ENCODE assay signal across 30 cellular contexts in genomic region chr3:147372525-147373027, GRCh38. TPM values are rescaled to one million over a fixed set of nuclear protein-coding genes. Genes with fewer than 3 reads are reported as not detected.
"Had no signal": no experiment of that assay in that cellular context is flagged by ENCODE, and none has a peak within 500 bp of the region (broad histone marks: within the 10 kb centered on the region; RNA-seq: fewer than 3 reads in every experiment).

No MANE protein-coding gene starts in this region.

- DNase-seq: cerebellar nuclear complex; cortex of kidney; effector memory CD8-positive, alpha-beta T cell; esophagus squamous epithelium; foreskin melanocyte; glutamatergic neuron; heart right ventricle; hippocampal formation; immature natural killer cell; left ventricle myocardium superior; lower lobe of right lung; natural killer cell; sigmoid colon; stimulated activated CD4-positive, alpha-beta T cell treated with anti-CD3 and anti-CD28 coated beads, Interleukin-2, amount 100 ng/mL, for 24 hours; stimulated activated CD4-positive, alpha-beta T cell treated with anti-CD3 and anti-CD28 coated beads, Interleukin-4, amount 100 ng/mL, for 24 hours; stimulated activated naive CD4-positive, alpha-beta T cell; stimulated activated naive CD8-positive, alpha-beta T cell treated with anti-CD3 and anti-CD28 coated beads, Interleukin-15, amount 100 ng/mL, for 72 hours; transverse colon had no signal

- H3K4me1 ChIP-seq: esophagus squamous epithelium, lower lobe of right lung, parathyroid adenoma, right atrium auricular region, sigmoid colon, suprapubic skin, transverse colon, vagina had no signal

- H3K79me2 ChIP-seq: parathyroid adenoma had no signal

- H3K9ac ChIP-seq: parathyroid adenoma had no signal

- H3K27ac ChIP-seq: esophagus squamous epithelium, heart right ventricle, lower lobe of right lung, parathyroid adenoma, right atrium auricular region, sigmoid colon, suprapubic skin, transverse colon, vagina had no signal

- H3K4me1 Mint-ChIP-seq: immature natural killer cell; memory B cell; natural killer cell; stimulated activated naive CD8-positive, alpha-beta T cell treated with anti-CD3 and anti-CD28 coated beads, Interleukin-15, amount 100 ng/mL, for 72 hours had no signal

- H2AFZ ChIP-seq: parathyroid adenoma had no signal

- ATAC-seq: effector memory CD8-positive, alpha-beta T cell; heart right ventricle; left ventricle myocardium superior; lower lobe of right lung; natural killer cell; stimulated activated naive CD8-positive, alpha-beta T cell treated with anti-CD3 and anti-CD28 coated beads, Interleukin-15, amount 100 ng/mL, for 72 hours had no signal

- H3K36me3 ChIP-seq: esophagus squamous epithelium, heart right ventricle, lower lobe of right lung, right atrium auricular region, sigmoid colon, suprapubic skin, transverse colon, vagina had no signal

- H3K4me3 Mint-ChIP-seq: effector memory CD8-positive, alpha-beta T cell; immature natural killer cell; memory B cell; natural killer cell; stimulated activated naive CD8-positive, alpha-beta T cell treated with anti-CD3 and anti-CD28 coated beads, Interleukin-15, amount 100 ng/mL, for 72 hours had no signal

- H3K27ac Mint-ChIP-seq: effector memory CD8-positive, alpha-beta T cell; immature natural killer cell; memory B cell; natural killer cell; progenitor cell of endocrine pancreas; stimulated activated naive CD8-positive, alpha-beta T cell treated with anti-CD3 and anti-CD28 coated beads, Interleukin-15, amount 100 ng/mL, for 72 hours had no signal

- H3K4me3 ChIP-seq: esophagus squamous epithelium, heart right ventricle, lower lobe of right lung, right atrium auricular region, sigmoid colon, suprapubic skin, transverse colon, vagina had no signal

- H3K9me3 ChIP-seq: heart right ventricle, lower lobe of right lung, right atrium auricular region, sigmoid colon, suprapubic skin, transverse colon, vagina had no signal

RNA-seq across cellular contexts. Expression of gene ZIC4, which starts 33.8 kb away (rescaled TPM):
- total RNA-seq: dermis microvascular lymphatic vessel endothelial cell, epithelial cell of proximal tubule, esophagus squamous epithelium, heart right ventricle, left ventricle myocardium superior, lower lobe of right lung, mononuclear cell, natural killer cell, progenitor cell of endocrine pancreas, right atrium auricular region, sigmoid colon, suprapubic skin, transverse colon, ureter, vagina had no signal
- polyA plus RNA-seq: heart right ventricle, immature natural killer cell, keratinocyte, sigmoid colon, thymus had no signal

RNA-seq across cellular contexts. Expression of gene ZIC1, which starts 36.6 kb away (rescaled TPM):
- total RNA-seq: dermis microvascular lymphatic vessel endothelial cell, epithelial cell of proximal tubule, esophagus squamous epithelium, heart right ventricle, left ventricle myocardium superior, lower lobe of right lung, mononuclear cell, natural killer cell, sigmoid colon, transverse colon, ureter, vagina had no signal
- polyA plus RNA-seq: heart right ventricle, immature natural killer cell, keratinocyte, sigmoid colon had no signal
